In the genomic region with DNA sequence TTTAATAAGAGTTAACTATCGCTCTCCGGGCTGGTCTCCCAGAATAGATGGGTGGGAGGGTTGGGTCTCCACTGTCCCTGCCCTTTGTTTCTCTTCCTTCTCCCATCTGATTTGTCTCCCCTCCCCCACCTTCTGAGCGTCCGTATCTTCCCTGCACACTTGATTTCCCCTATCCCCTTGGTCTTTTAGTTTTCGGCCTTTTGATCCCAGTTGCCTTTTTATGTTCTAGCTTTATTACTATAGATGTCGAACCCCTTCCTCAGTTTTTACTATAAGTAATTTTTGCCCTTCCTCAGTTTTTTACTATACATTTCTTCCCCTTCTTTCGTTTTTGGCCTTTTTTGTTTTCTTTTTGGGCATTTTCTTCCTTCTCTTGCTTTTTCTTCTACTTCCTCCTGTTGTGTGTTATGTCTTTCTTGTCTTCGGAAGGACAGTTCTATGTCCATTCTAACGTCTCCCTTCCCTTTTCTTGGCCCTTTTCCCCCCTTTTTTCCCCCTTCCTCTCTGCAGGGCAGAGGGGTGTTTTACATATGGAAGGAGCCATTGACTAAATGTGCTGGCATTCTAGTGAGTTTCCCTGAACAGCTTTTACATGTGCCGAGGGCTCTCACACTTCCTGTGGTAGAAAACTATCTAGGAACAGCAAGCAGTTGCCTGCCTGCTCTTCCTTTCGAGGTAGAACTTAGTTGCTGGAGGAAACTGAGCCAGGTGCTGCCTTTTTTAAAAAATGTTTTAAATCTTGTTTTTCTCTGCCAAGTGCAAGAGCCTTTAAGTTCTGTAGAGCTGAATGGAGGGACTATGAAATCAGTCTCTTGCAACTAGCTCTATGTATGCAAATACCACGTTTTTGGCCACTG, we compare ENCODE assay signal across 8 cellular contexts. TPM values are rescaled to one million over a fixed set of nuclear protein-coding genes. Genes with fewer than 3 reads are reported as not detected.
DNase-seq lines count a peak whose midpoint lies in the region; ATAC-seq and TF ChIP-seq lines count a peak whose summit lies in the region.

No MANE protein-coding gene starts in this region.

- peak overlapping the region; percentile 56 to 69 for H3K4me3 Mint-ChIP-seq in activated T-cell treated with anti-CD3 and anti-CD28 coated beads, Interleukin-2, amount 50 U/mL, for 72 hours

- no peak for DNase-seq in activated T-cell treated with anti-CD3 and anti-CD28 coated beads, Interleukin-2, amount 50 U/mL, for 72 hours
- DNase-seq in activated T-cell treated with anti-CD3 and anti-CD28 coated beads, Interleukin-2, amount 50 U/mL, for 1 hour = no peak
- DNase-seq in hepatic stellate cell (ENCODE audit: low spot score) (peak; percentile 52), pons (ENCODE audit: low spot score) (no peak)

- peaks cover 17% of the 10 kb centered on the region for H3K4me1 ChIP-seq in stomach smooth muscle (ENCODE audit: control insufficient read depth, insufficient read depth, low read length)

- no peaks in the 10 kb centered on the region for H3K9me3 ChIP-seq in stomach smooth muscle (ENCODE audit: control insufficient read depth in 2 of 2, low read length in 2 of 2)

- no peaks in the 10 kb centered on the region for H3K36me3 ChIP-seq in stomach smooth muscle (ENCODE audit: control insufficient read depth in 2 of 2, insufficient read depth in 2 of 2, low read length in 2 of 2)

- peaks cover 55% of the 10 kb centered on the region for H3K27me3 Mint-ChIP-seq in activated T-cell treated with anti-CD3 and anti-CD28 coated beads, Interleukin-2, amount 50 U/mL, for 72 hours (ENCODE audit: low read depth)

- H3K4me1 Mint-ChIP-seq in activated T-cell treated with anti-CD3 and anti-CD28 coated beads, Interleukin-2, amount 50 U/mL, for 72 hours (ENCODE audit: low read depth) = peaks cover 23% of the 10 kb centered on the region

- H3K27ac ChIP-seq in stomach smooth muscle (ENCODE audit: low read length) = no peak overlapping the region

- peaks cover 0 to 3% of the 10 kb centered on the region in 2 donors for H3K36me3 Mint-ChIP-seq in activated T-cell treated with anti-CD3 and anti-CD28 coated beads, Interleukin-2, amount 50 U/mL, for 72 hours (ENCODE audit: insufficient read depth in 2 of 2)

- peak overlapping the region; percentile 24 to 79 for H3K4me3 ChIP-seq in stomach smooth muscle (ENCODE audit: low read length in 2 of 2)

- no peak overlapping the region for H3K9ac ChIP-seq in stomach smooth muscle (ENCODE audit: low read length in 2 of 2)

- H3K27ac Mint-ChIP-seq in activated T-cell treated with anti-CD3 and anti-CD28 coated beads, Interleukin-2, amount 50 U/mL, for 72 hours = no peak overlapping the region

- H3K27me3 ChIP-seq in stomach smooth muscle (ENCODE audit: control insufficient read depth in 1 of 2, insufficient read depth in 2 of 2, low read length in 2 of 2) = peaks cover 6% of the 10 kb centered on the region in 2 donors

- no peak for ATAC-seq in activated T-cell treated with anti-CD3 and anti-CD28 coated beads, Interleukin-2, amount 50 U/mL, for 72 hours (replicated peaks in 1 of 2)
- ATAC-seq in GM21619 (IDR thresholded peaks at IDR 0.05; ENCODE audit: unreplicated experiment) = no peak
- no peak for ATAC-seq in GM19395 (IDR thresholded peaks at IDR 0.05; ENCODE audit: unreplicated experiment)

- no peaks in the 10 kb centered on the region for H3K9me3 Mint-ChIP-seq in activated T-cell treated with anti-CD3 and anti-CD28 coated beads, Interleukin-2, amount 50 U/mL, for 72 hours

TF ChIP-seq in PFSK-1, 5 proteins besides CTCF, POLR2A, EP300 and RAD21:
- peak; percentile 40; the same call in 1 of the 2 replicates for TF ChIP-seq TAF1 (IDR thresholded peaks at IDR 0.05; ENCODE audit: borderline replicate concordance, insufficient read depth, low read length)
- no peak for TF ChIP-seq FOXP2 (optimal IDR thresholded peaks at IDR 0.05; ENCODE audit: borderline replicate concordance, extremely low read depth, extremely low read length, insufficient read depth)

RNA-seq across cellular contexts. Expression of a gene that starts 2.8 kb away (rescaled TPM):
- under 1 TPM; 0.69 to 0.91 TPM for total RNA-seq in activated T-cell treated with anti-CD3 and anti-CD28 coated beads, Interleukin-2, amount 50 U/mL, for 72 hours
- 2.4 TPM for polyA plus RNA-seq in PFSK-1 (2012; ENCODE audit: insufficient read length, low read depth)

RNA-seq across cellular contexts. Expression of a gene that starts 35.6 kb away (rescaled TPM):
- total RNA-seq in activated T-cell treated with anti-CD3 and anti-CD28 coated beads, Interleukin-2, amount 50 U/mL, for 72 hours = 10 to 100 TPM; 15.8 to 17.0 TPM
- polyA plus RNA-seq in PFSK-1 (2012; ENCODE audit: insufficient read length, low read depth) = 7.2 TPM
